8 cellular contexts compared by ENCODE assay signal in the genomic region with DNA sequence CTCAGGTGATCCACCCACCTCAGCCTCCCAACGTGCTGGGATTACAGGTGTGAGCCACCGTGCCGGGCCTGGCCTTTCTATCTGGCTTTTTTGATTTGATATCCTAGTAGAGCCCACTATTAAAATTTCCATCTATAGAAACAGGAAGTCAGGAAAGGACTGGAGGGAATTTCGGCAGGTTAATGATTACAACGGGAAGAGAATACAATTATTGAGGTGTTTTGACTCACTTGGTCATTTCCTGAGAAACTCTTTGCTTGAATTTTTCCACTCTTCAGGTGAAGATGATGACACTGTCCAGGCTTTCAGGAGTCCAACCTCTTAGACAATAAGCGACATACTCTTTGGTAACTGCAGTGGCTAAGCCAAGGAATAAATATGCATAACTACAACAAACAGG. TPM values are rescaled to one million over a fixed set of nuclear protein-coding genes. Genes with fewer than 3 reads are reported as not detected.
DNase-seq lines count a peak whose midpoint lies in the region; ATAC-seq and TF ChIP-seq lines count a peak whose summit lies in the region.

No MANE protein-coding gene starts in this region.

- CTCF ChIA-PET in A673 (lab: Charles Lee) = no interaction called here
- CTCF ChIA-PET in naive thymus-derived CD4-positive, alpha-beta T cell (lab: Charles Lee) = no interaction called here

- H3K27ac ChIP-seq in A673 (ENCODE audit: low read depth, low read length, poor library complexity, severe bottlenecking) (no peak overlapping the region), Karpas-422 (ENCODE audit: low read length) (no peak overlapping the region)
- peak overlapping the region; percentile 94 for H3K27ac ChIP-seq in naive thymus-derived CD4-positive, alpha-beta T cell (ENCODE audit: low read depth, low read length)

- no peaks in the 10 kb centered on the region for H3K9me2 ChIP-seq in Karpas-422 (replicated peaks; ENCODE audit: insufficient read depth, low read length)

- no peak for DNase-seq in A673 (ENCODE audit: low spot score)
- peak; percentile 37 for DNase-seq in Karpas-422
- no peak for DNase-seq in choroid plexus epithelial cell (ENCODE audit: low read depth)
- no peak for DNase-seq in naive thymus-derived CD4-positive, alpha-beta T cell
- DNase-seq in hepatic stellate cell (ENCODE audit: low spot score) = no peak
- no peak for DNase-seq in NCI-H187 treated with DMSO at 0.1 percent for 48 hours (lab: John Stamatoyannopoulos, UW)

- H3K36me3 ChIP-seq in A673 (ENCODE audit: insufficient read depth, low read length, poor library complexity, severe bottlenecking) (no peaks in the 10 kb centered on the region), Karpas-422 (ENCODE audit: insufficient read depth, low read length) (peaks cover 10% of the 10 kb centered on the region)
- peaks cover 0 to 10% (median 0%) of the 10 kb centered on the region in 3 experiments for H3K36me3 ChIP-seq in naive thymus-derived CD4-positive, alpha-beta T cell (ENCODE audit: control insufficient read depth in 2 of 3, insufficient read depth in 3 of 3, low read length in 3 of 3)

- H3K27me3 ChIP-seq in A673 (replicated peaks; ENCODE audit: insufficient read depth, low read depth, low read length, poor library complexity) = no peaks in the 10 kb centered on the region
- no peaks in the 10 kb centered on the region for H3K27me3 ChIP-seq in Karpas-422 (ENCODE audit: low read length)
- no peaks in the 10 kb centered on the region for H3K27me3 ChIP-seq in naive thymus-derived CD4-positive, alpha-beta T cell (ENCODE audit: control insufficient read depth in 2 of 2, insufficient read depth in 2 of 2, low read length in 2 of 2)

- no peaks in the 10 kb centered on the region for H3K27me3 Mint-ChIP-seq in naive thymus-derived CD4-positive, alpha-beta T cell

- H3K4me3 Mint-ChIP-seq in naive thymus-derived CD4-positive, alpha-beta T cell = peak overlapping the region; percentile 88 to 100 (median 94)

- H3K9me3 ChIP-seq in A673 (ENCODE audit: low read depth, low read length, poor library complexity, severe bottlenecking) (no peaks in the 10 kb centered on the region), Karpas-422 (ENCODE audit: low read length) (peaks cover 2% of the 10 kb centered on the region; the same call in 1 of the 2 replicates)
- no peaks in the 10 kb centered on the region for H3K9me3 ChIP-seq in naive thymus-derived CD4-positive, alpha-beta T cell (ENCODE audit: control insufficient read depth in 2 of 3, low read length in 3 of 3)

- peaks cover 17% of the 10 kb centered on the region for H3K4me1 ChIP-seq in A673 (ENCODE audit: insufficient read depth, low read length, poor library complexity, severe bottlenecking)
- peaks cover 41% of the 10 kb centered on the region for H3K4me1 ChIP-seq in Karpas-422 (ENCODE audit: low read length)
- peaks cover 26 to 43% of the 10 kb centered on the region in 2 donors for H3K4me1 ChIP-seq in naive thymus-derived CD4-positive, alpha-beta T cell (ENCODE audit: control insufficient read depth in 2 of 2, insufficient read depth in 2 of 2, low read length in 2 of 2)

- peaks cover 0 to 2% (median 0%) of the 10 kb centered on the region in 11 donors for H3K9me3 Mint-ChIP-seq in naive thymus-derived CD4-positive, alpha-beta T cell

- H2AFZ ChIP-seq in Karpas-422 (ENCODE audit: low read length) = peak overlapping the region; percentile 99

- no peak for ATAC-seq in naive thymus-derived CD4-positive, alpha-beta T cell
- ATAC-seq in activated CD4-positive, CD25-positive, alpha-beta regulatory T cell treated with anti-CD3 and anti-CD28 coated beads, Interleukin-2, amount 50 U/mL, for 24 hours = no peak
- ATAC-seq in GM19328 (IDR thresholded peaks at IDR 0.05; ENCODE audit: unreplicated experiment) = no peak

- H3K4me2 ChIP-seq in Karpas-422 (ENCODE audit: low read depth, low read length, poor library complexity, severe bottlenecking) = peak overlapping the region; percentile 98

- peaks cover 34 to 87% (median 73%) of the 10 kb centered on the region in 7 donors for H3K4me1 Mint-ChIP-seq in naive thymus-derived CD4-positive, alpha-beta T cell

- BruUV-seq in A673 (replicated peaks; lab: Mats Ljungman, UMichigan) = no TSS peak

- POLR2A ChIA-PET in A673 (lab: Charles Lee; ENCODE audit: low non-redundant PET) = no interaction called here
- POLR2A ChIA-PET in naive thymus-derived CD4-positive, alpha-beta T cell (lab: Charles Lee) = interaction anchor here (0.6 to 2.5 kb wide), 9 partner anchors 10 to 435 kb away, joined by 3 to 22 read pairs (median 5); no protein-coding TSS in a partner anchor

- H3K27ac Mint-ChIP-seq in naive thymus-derived CD4-positive, alpha-beta T cell = peak overlapping the region; percentile 86 to 99 (median 97)

- no peaks in the 10 kb centered on the region; the same call in 1 of the 2 replicates for H4K20me1 ChIP-seq in Karpas-422 (ENCODE audit: insufficient read depth, low read depth, low read length)

- peak overlapping the region; percentile 75 for H3K4me3 ChIP-seq in A673 (ENCODE audit: low read depth, low read length, poor library complexity, severe bottlenecking)
- H3K4me3 ChIP-seq in Karpas-422 (ENCODE audit: low read length) = peak overlapping the region; percentile 88; the same call in 1 of the 2 replicates
- peak overlapping the region; percentile 95 for H3K4me3 ChIP-seq in choroid plexus epithelial cell (ENCODE audit: low read depth, low read length)
- peak overlapping the region; percentile 88 for H3K4me3 ChIP-seq in naive thymus-derived CD4-positive, alpha-beta T cell (ENCODE audit: low read length)

- no peak for TF ChIP-seq CTCF in A673 (conservative IDR thresholded peaks at IDR 0.05; ENCODE audit: low read depth, low read length)
- TF ChIP-seq CTCF in choroid plexus epithelial cell (conservative IDR thresholded peaks at IDR 0.05; ENCODE audit: low read depth, low read length) = no peak

- H3K79me2 ChIP-seq in Karpas-422 (ENCODE audit: low read length) = peaks cover 45% of the 10 kb centered on the region

- peak overlapping the region; percentile 99 for H3K9ac ChIP-seq in Karpas-422 (ENCODE audit: low read length)

- intact Hi-C loops in A673 (cut with micrococcal nuclease; ENCODE audit: unreplicated experiment) = loop anchor here (5.0 kb wide), 1 partner anchor 219 kb away; no protein-coding TSS in a partner anchor
- intact Hi-C loops in naive thymus-derived CD4-positive, alpha-beta T cell (cut with micrococcal nuclease) = loop anchor here (2.0 to 5.0 kb wide), 8 partner anchors 14 to 1374 kb away; partner anchors contain the start of genes KLHDC10 (in 1 of the 2) and UBE2H (in 1 of the 2)

- peaks cover 0 to 13% (median 0%) of the 10 kb centered on the region in 5 donors for H3K36me3 Mint-ChIP-seq in naive thymus-derived CD4-positive, alpha-beta T cell

RNA-seq across cellular contexts. Expression of gene MKLN1, which starts 1.1 kb away (rescaled TPM):
- 83.5 and 90.2 TPM in 2 replicates for total RNA-seq in A673 (2021)
- 17.2 and 70.8 TPM in 2 replicates for total RNA-seq in Karpas-422 (2014; rRNA removed; shearing (Covaris generic); ENCODE audit: low replicate concordance)
- total RNA-seq in naive thymus-derived CD4-positive, alpha-beta T cell = 10 to 100 TPM; 42.0 to 69.8 (median 59.3) TPM
- polyA plus RNA-seq in naive thymus-derived CD4-positive, alpha-beta T cell = 10 to 100 TPM; 30.8 to 36.2 TPM
